1 cellular context compared by ENCODE assay signal in genomic region chr14:24315807-24316596, GRCh38.
TF ChIP-seq lines count a peak whose summit lies in the region.

No MANE protein-coding gene starts in this region.

TF ChIP-seq in HepG2, 621 proteins besides CTCF, POLR2A, EP300 and RAD21 (continued from another document and continues in another):
- TF ChIP-seq ZUFSP (CRISPR knock-in tag; IDR thresholded peaks at IDR 0.05; ENCODE audit: borderline replicate concordance) (no peak), THRA (CRISPR knock-in tag; IDR thresholded peaks at IDR 0.05; ENCODE audit: borderline replicate concordance) (peak; percentile 83), FOXO1 (CRISPR knock-in tag; IDR thresholded peaks at IDR 0.05) (peak; percentile 73), ZFP1 (CRISPR knock-in tag; IDR thresholded peaks at IDR 0.05) (peak; percentile 90), ZNF770 (CRISPR knock-in tag; IDR thresholded peaks at IDR 0.05) (no peak), CBX2 (IDR thresholded peaks at IDR 0.05; ENCODE audit: low read depth, low read length) (no peak), CBX2 (CRISPR knock-in tag; IDR thresholded peaks at IDR 0.05; ENCODE audit: low read depth) (peak; percentile 95; the same call in 1 of the 2 replicates), ZNF10 (CRISPR knock-in tag; IDR thresholded peaks at IDR 0.05; ENCODE audit: borderline replicate concordance, low read depth) (peak; percentile 65; the same call in 1 of the 2 replicates), CBX5 (CRISPR knock-in tag; IDR thresholded peaks at IDR 0.05; ENCODE audit: borderline replicate concordance) (peak; percentile 98), ATF7-NPFF (CRISPR knock-in tag; IDR thresholded peaks at IDR 0.05; ENCODE audit: low read depth) (peak; percentile 99), KLF16 (CRISPR knock-in tag; IDR thresholded peaks at IDR 0.05) (peak in 1 of 2 experiments; percentile 95; a peak in 2 of 4 replicates), ZNF607 (CRISPR knock-in tag; IDR thresholded peaks at IDR 0.05; ENCODE audit: borderline replicate concordance) (peak; percentile 99), ETV5 (CRISPR knock-in tag; IDR thresholded peaks at IDR 0.05; ENCODE audit: borderline replicate concordance) (peak; percentile 94), HOXA3 (CRISPR knock-in tag; IDR thresholded peaks at IDR 0.05) (peak; percentile 98), AKNA (CRISPR knock-in tag; IDR thresholded peaks at IDR 0.05; ENCODE audit: borderline replicate concordance) (peak; percentile 97), FLYWCH1 (CRISPR knock-in tag; IDR thresholded peaks at IDR 0.05) (0 out of 2 replicates have a peak, but pooled peaks have one; percentile 84), NBN (conservative IDR thresholded peaks at IDR 0.05) (no peak), E2F2 (CRISPR knock-in tag; IDR thresholded peaks at IDR 0.05; ENCODE audit: borderline replicate concordance) (peak; percentile 99), ZBTB14 (CRISPR knock-in tag; IDR thresholded peaks at IDR 0.05) (peak; percentile 72), ZNF781 (CRISPR knock-in tag; IDR thresholded peaks at IDR 0.05; ENCODE audit: borderline replicate concordance, not compliant biosample characterization) (peak; percentile 93), ZNF382 (CRISPR knock-in tag; IDR thresholded peaks at IDR 0.05; ENCODE audit: borderline replicate concordance) (no peak), THAP8 (CRISPR knock-in tag; IDR thresholded peaks at IDR 0.05; ENCODE audit: borderline replicate concordance) (no peak), ZBTB2 (CRISPR knock-in tag; IDR thresholded peaks at IDR 0.05; ENCODE audit: low read depth) (no peak), ZNF761 (CRISPR knock-in tag; conservative IDR thresholded peaks at IDR 0.05) (peak; percentile 98; the same call in 1 of the 2 replicates), TBX3 (IDR thresholded peaks at IDR 0.05; ENCODE audit: borderline replicate concordance) (no peak; the same call in 1 of the 2 replicates), CHD2 (IDR thresholded peaks at IDR 0.05; ENCODE audit: low read depth, low read length) (no peak; the same call in 1 of the 2 replicates), ZNF432 (CRISPR knock-in tag; IDR thresholded peaks at IDR 0.05; ENCODE audit: borderline replicate concordance) (peak; percentile 91; the same call in 1 of the 2 replicates), ISX (CRISPR knock-in tag; conservative IDR thresholded peaks at IDR 0.05) (peak; percentile 99), ZNF530 (CRISPR knock-in tag; IDR thresholded peaks at IDR 0.05; ENCODE audit: low read depth) (0 out of 2 replicates have a peak, but pooled peaks have one; percentile 61), MAFG (CRISPR knock-in tag; IDR thresholded peaks at IDR 0.05) (0 out of 2 replicates have a peak, but pooled peaks have one; percentile 60), ZNF616 (CRISPR knock-in tag; IDR thresholded peaks at IDR 0.05; ENCODE audit: low read depth) (peak; percentile 98), ZNF558 (CRISPR knock-in tag; IDR thresholded peaks at IDR 0.05; ENCODE audit: borderline replicate concordance) (peak; percentile 95; the same call in 1 of the 2 replicates), YEATS2 (CRISPR knock-in tag; IDR thresholded peaks at IDR 0.05; ENCODE audit: borderline replicate concordance) (peak; percentile 82; the same call in 1 of the 2 replicates), SOX13 (IDR thresholded peaks at IDR 0.05) (no peak), SOX13 (CRISPR knock-in tag; conservative IDR thresholded peaks at IDR 0.05 in 1 of 2, IDR thresholded peaks at IDR 0.05 in 1 of 2) (peak in 1 of 2 experiments; percentile 78; a peak in 2 of 4 replicates), ZNF460 (CRISPR knock-in tag; IDR thresholded peaks at IDR 0.05; ENCODE audit: borderline replicate concordance) (no peak), UBTF (CRISPR knock-in tag; IDR thresholded peaks at IDR 0.05) (peak; percentile 97), ZC3H13 (CRISPR knock-in tag; IDR thresholded peaks at IDR 0.05) (no peak), ZFP36L2 (CRISPR knock-in tag; IDR thresholded peaks at IDR 0.05) (peak; percentile 81; the same call in 1 of the 2 replicates), ZBTB1 (CRISPR knock-in tag; IDR thresholded peaks at IDR 0.05; ENCODE audit: borderline replicate concordance) (peak; percentile 53; the same call in 1 of the 2 replicates), KAT7 (CRISPR knock-in tag; IDR thresholded peaks at IDR 0.05; ENCODE audit: borderline replicate concordance) (peak; percentile 89), HNRNPL (IDR thresholded peaks at IDR 0.05; ENCODE audit: low read depth, low read length) (0 out of 2 replicates have a peak, but pooled peaks have one; percentile 74), MAFK (conservative IDR thresholded peaks at IDR 0.05 in 1 of 2, IDR thresholded peaks at IDR 0.05 in 1 of 2; ENCODE audit: low read length in 2 of 2) (peak; percentile 69 to 87)
